Comparison of ENCODE assay signal across 8 cellular contexts in genomic region chr20:45545754-45546453, GRCh38. TPM values are rescaled to one million over a fixed set of nuclear protein-coding genes. Genes with fewer than 3 reads are reported as not detected.
DNase-seq lines count a peak whose midpoint lies in the region; ATAC-seq and TF ChIP-seq lines count a peak whose summit lies in the region.

No MANE protein-coding gene starts in this region.

- no peak for ATAC-seq in GM19035 (IDR thresholded peaks at IDR 0.05; ENCODE audit: unreplicated experiment)

- DNase-seq in A172 (ENCODE audit: low spot score), result peak; percentile 19
- peak; percentile 65 for DNase-seq in SK-MEL-5 (ENCODE audit: low read depth, low spot score)
- DNase-seq in iPS-NIHi11 (ENCODE audit: low spot score), result peak; percentile 57
- DNase-seq in GM19240 (ENCODE audit: insufficient read length, low spot score), result no peak
- no peak for DNase-seq in NCI-H2227 (lab: John Stamatoyannopoulos, UW; ENCODE audit: unreplicated experiment)
- no peak for DNase-seq in GM19238 (ENCODE audit: insufficient read length, low spot score)

- 0 out of 3 replicates have a peak, but pooled peaks have one; percentile 11 for TF ChIP-seq CTCF in GM12872 (IDR thresholded peaks at IDR 0.05; ENCODE audit: insufficient read depth, low read depth, low read length)

- in situ Hi-C loops in SK-MEL-5 (cut with HindIII; ENCODE audit: low pct_unique_long_range_greater_than_20kb, low sequenced_read_pairs), result no loop called here

RNA-seq across cellular contexts. Expression of gene EPPIN, which starts 1.3 kb away (rescaled TPM):
- not detected in 2 replicates for total RNA-seq in A172 (2014; rRNA removed; shearing (Covaris generic))
- not detected in 2 replicates for total RNA-seq in SK-MEL-5 (2014; rRNA removed; shearing (Covaris generic))
- polyA plus RNA-seq in SK-MEL-5 (2015; cell fraction: cytosol; rRNA removed), result not detected in 2 replicates
- polyA plus RNA-seq in SK-MEL-5 (2015; cell fraction: nucleus; rRNA removed), result not detected in 2 replicates

RNA-seq across cellular contexts. Expression of gene WFDC6, which starts 6.6 kb away (rescaled TPM):
- not detected in 2 replicates for total RNA-seq in A172 (2014; rRNA removed; shearing (Covaris generic))
- total RNA-seq in SK-MEL-5 (2014; rRNA removed; shearing (Covaris generic)), result not detected in 2 replicates
- polyA plus RNA-seq in SK-MEL-5 (2015; cell fraction: cytosol; rRNA removed), result not detected in 2 replicates
- polyA plus RNA-seq in SK-MEL-5 (2015; cell fraction: nucleus; rRNA removed), result not detected in 2 replicates

RNA-seq across cellular contexts. Expression of gene SPINT3, which starts 30.5 kb away (rescaled TPM):
- not detected in 2 replicates for total RNA-seq in A172 (2014; rRNA removed; shearing (Covaris generic))
- not detected in 2 replicates for total RNA-seq in SK-MEL-5 (2014; rRNA removed; shearing (Covaris generic))
- polyA plus RNA-seq in SK-MEL-5 (2015; cell fraction: cytosol; rRNA removed), result not detected in 2 replicates
- not detected in 2 replicates for polyA plus RNA-seq in SK-MEL-5 (2015; cell fraction: nucleus; rRNA removed)

RNA-seq across cellular contexts. Expression of gene WFDC8, which starts 33.2 kb away (rescaled TPM):
- total RNA-seq in A172 (2014; rRNA removed; shearing (Covaris generic)), result not detected in 2 replicates
- total RNA-seq in SK-MEL-5 (2014; rRNA removed; shearing (Covaris generic)), result not detected in 2 replicates
- polyA plus RNA-seq in SK-MEL-5 (2015; cell fraction: cytosol; rRNA removed), result not detected in 2 replicates
- not detected in 2 replicates for polyA plus RNA-seq in SK-MEL-5 (2015; cell fraction: nucleus; rRNA removed)

Comparison
In these comparisons a context has a peak if more than half of its experiments do, and no peak if none do; other contexts are left out.
1. DNase-seq: peak in A172 (single experiment), SK-MEL-5 (single experiment) and iPS-NIHi11 (single experiment); none in GM19240 (single experiment), NCI-H2227 (single experiment) and GM19238 (single experiment).